In the genomic region with DNA sequence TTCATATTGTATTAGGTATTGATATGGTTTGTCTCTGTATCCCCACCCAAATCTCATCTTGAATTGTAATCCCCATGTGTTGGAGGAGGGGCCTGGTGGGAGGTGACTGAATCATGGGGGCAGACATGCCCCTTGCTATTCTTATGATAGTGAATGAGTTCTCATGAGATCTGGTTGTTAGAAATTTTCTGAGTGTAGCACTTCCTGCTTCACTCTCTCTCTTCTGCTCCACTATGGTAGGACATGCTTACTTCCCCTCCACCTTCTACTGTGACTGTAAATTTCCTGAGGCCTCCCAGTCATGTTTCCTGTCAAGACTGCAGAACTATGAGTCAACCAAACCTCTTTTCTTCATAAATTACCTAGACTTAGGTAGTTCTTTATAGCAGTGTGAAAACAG, we compare ENCODE assay signal across 11 cellular contexts.
DNase-seq lines count a peak whose midpoint lies in the region; ATAC-seq lines count a peak whose summit lies in the region.
"Had no signal": no experiment of that assay in that cellular context is flagged by ENCODE, and none has a peak within 500 bp of the region (broad histone marks: within the 10 kb centered on the region; RNA-seq: fewer than 3 reads in every experiment).

No MANE protein-coding gene starts in this region.

- peak; percentile 54 for DNase-seq in activated T-cell treated with anti-CD3 and anti-CD28 coated beads, Interleukin-2, amount 50 U/mL, for 24 hours
- peak in 2 of 3 donors; percentile 7 to 19 for DNase-seq in stimulated activated CD4-positive, alpha-beta T cell treated with anti-CD3 and anti-CD28 coated beads, Interleukin-12 subunit alpha, Interleukin-12 subunit beta, amount 100 ng/mL, for 48 hours (ENCODE audit: low read depth in 2 of 3, low spot score in 1 of 3)
- DNase-seq in NCI-H82 treated with DMSO at 0.1 percent for 48 hours (lab: John Stamatoyannopoulos, UW; ENCODE audit: unreplicated experiment) (no peak), AG08396 (ENCODE audit: low spot score) (no peak), NCI-H1417 treated with DMSO at 0.1 percent for 48 hours (lab: John Stamatoyannopoulos, UW) (no peak)
- DNase-seq: NCI-H1930 had no signal

- no peaks in the 10 kb centered on the region for H3K36me3 Mint-ChIP-seq in activated T-cell treated with anti-CD3 and anti-CD28 coated beads, Interleukin-2, amount 50 U/mL, for 24 hours (ENCODE audit: low read depth)
- H3K36me3 Mint-ChIP-seq: memory B cell, type B pancreatic cell had no signal

- ATAC-seq in GM18511 (IDR thresholded peaks at IDR 0.05; ENCODE audit: unreplicated experiment) (peak; percentile 67), HG03432 (IDR thresholded peaks at IDR 0.05; ENCODE audit: unreplicated experiment) (peak; percentile 67), HG03025 (IDR thresholded peaks at IDR 0.05; ENCODE audit: low FRiP score, unreplicated experiment) (no peak)

- peaks cover 31% of the 10 kb centered on the region for H3K4me1 Mint-ChIP-seq in activated T-cell treated with anti-CD3 and anti-CD28 coated beads, Interleukin-2, amount 50 U/mL, for 24 hours (ENCODE audit: low read depth)

- H3K9me3 Mint-ChIP-seq in activated T-cell treated with anti-CD3 and anti-CD28 coated beads, Interleukin-2, amount 50 U/mL, for 24 hours: peaks cover 3% of the 10 kb centered on the region
- H3K9me3 Mint-ChIP-seq: memory B cell, type B pancreatic cell had no signal

- peak overlapping the region; percentile 94 for H3K27ac Mint-ChIP-seq in activated T-cell treated with anti-CD3 and anti-CD28 coated beads, Interleukin-2, amount 50 U/mL, for 24 hours
- H3K27ac Mint-ChIP-seq: memory B cell, type B pancreatic cell had no signal

- no peak overlapping the region for H3K4me3 Mint-ChIP-seq in activated T-cell treated with anti-CD3 and anti-CD28 coated beads, Interleukin-2, amount 50 U/mL, for 24 hours
- H3K4me3 Mint-ChIP-seq: memory B cell, type B pancreatic cell had no signal

- no peaks in the 10 kb centered on the region for H3K27me3 Mint-ChIP-seq in activated T-cell treated with anti-CD3 and anti-CD28 coated beads, Interleukin-2, amount 50 U/mL, for 24 hours
- H3K27me3 Mint-ChIP-seq: type B pancreatic cell had no signal

Comparison
In these comparisons a context has a peak if more than half of its experiments do, and no peak if none do; other contexts are left out.
1. DNase-seq: peak in activated T-cell treated with anti-CD3 and anti-CD28 coated beads, Interleukin-2, amount 50 U/mL, for 24 hours (single experiment) and stimulated activated CD4-positive, alpha-beta T cell treated with anti-CD3 and anti-CD28 coated beads, Interleukin-12 subunit alpha, Interleukin-12 subunit beta, amount 100 ng/mL, for 48 hours (2 of 3); none in NCI-H82 treated with DMSO at 0.1 percent for 48 hours (single experiment), AG08396 (single experiment) and NCI-H1417 treated with DMSO at 0.1 percent for 48 hours (single experiment).